9 cellular contexts compared by ENCODE assay signal in the genomic region with DNA sequence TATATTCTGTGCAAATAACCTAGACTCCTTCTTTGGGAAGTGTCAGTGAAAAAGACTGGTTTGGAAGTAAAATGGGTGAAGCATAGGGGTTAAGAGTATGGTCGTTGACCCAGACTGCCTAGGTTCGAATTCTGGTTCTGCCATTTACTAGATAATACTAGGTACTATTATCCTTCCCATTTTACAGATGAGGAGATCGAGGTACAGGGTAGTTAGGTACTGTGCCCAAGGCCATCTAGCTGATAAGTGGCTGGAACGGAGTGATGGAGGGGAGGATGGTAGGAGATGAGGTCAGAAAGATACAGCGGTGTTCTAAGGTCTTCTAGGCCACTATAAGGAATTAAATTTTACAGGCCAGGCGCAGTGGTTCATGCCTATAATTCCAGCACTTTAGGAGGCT. TPM values are rescaled to one million over a fixed set of nuclear protein-coding genes. Genes with fewer than 3 reads are reported as not detected.
"Had no signal": no experiment of that assay in that cellular context is flagged by ENCODE, and none has a peak within 500 bp of the region (broad histone marks: within the 10 kb centered on the region; RNA-seq: fewer than 3 reads in every experiment).

No MANE protein-coding gene starts in this region.

- ATAC-seq: GM12878 had no signal

- H3K4me3 ChIP-seq: GM12878 had no signal

- FAIRE-seq: G401.6, GM12878, GM12891, GM12892, GM18507, GM19239 had no signal

- DNase-seq: GDM1, GF-D8 had no signal

RNA-seq across cellular contexts. Expression of a gene that starts 11.1 kb away (rescaled TPM):
- total RNA-seq: G401, GM12878 had no signal
- polyA plus RNA-seq: GM12878 had no signal

RNA-seq across cellular contexts. Expression of a gene that starts 13.8 kb away (rescaled TPM):
- total RNA-seq: G401 had no signal

RNA-seq across cellular contexts. Expression of a gene that starts 53.7 kb away (rescaled TPM):
- total RNA-seq: GM12878 had no signal
- polyA plus RNA-seq: GM12878 had no signal
